12 cellular contexts compared by ENCODE assay signal in the genomic region with DNA sequence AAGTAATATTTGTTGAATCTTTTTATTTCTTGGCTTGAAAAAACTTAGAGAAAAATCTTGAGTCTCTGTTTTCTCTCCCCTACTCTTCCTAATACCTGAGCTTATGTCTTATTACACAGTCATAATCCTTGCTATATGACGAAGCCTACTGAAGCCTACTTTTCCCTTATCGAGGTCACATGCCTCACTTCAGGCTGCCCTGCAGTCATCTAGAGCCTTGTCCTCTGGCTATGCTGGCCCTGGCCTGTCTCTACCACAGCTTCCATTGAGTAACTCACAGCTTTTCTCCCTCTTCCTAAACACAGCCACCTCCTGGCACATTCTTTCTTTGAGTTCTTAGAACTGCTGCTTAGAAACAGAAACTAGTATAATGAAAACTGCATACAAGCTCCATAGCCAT.
"Had no signal": no experiment of that assay in that cellular context is flagged by ENCODE, and none has a peak within 500 bp of the region (broad histone marks: within the 10 kb centered on the region; RNA-seq: fewer than 3 reads in every experiment).

No MANE protein-coding gene starts in this region.

- H3K9me3 ChIP-seq: psoas muscle, testis had no signal

- DNase-seq: activated CD4-positive, CD25-positive, alpha-beta regulatory T cell treated with anti-CD3 and anti-CD28 coated beads, Interleukin-2, amount 50 U/mL, for 72 hours; activated naive CD4-positive, alpha-beta T cell treated with anti-CD3 and anti-CD28 coated beads for 36 hours; activated naive CD8-positive, alpha-beta T cell treated with anti-CD3 and anti-CD28 coated beads, Interleukin-2, amount 50 U/mL, for 24 hours; dermis blood vessel endothelial cell; effector memory CD8-positive, alpha-beta T cell; left ventricle myocardium superior; psoas muscle; stimulated activated CD4-positive, alpha-beta T cell treated with anti-CD3 and anti-CD28 coated beads, Interleukin-1b, Interleukin-23, amount 100 ng/mL, for 48 hours; stomach; testis had no signal

- H3K4me3 ChIP-seq: psoas muscle, stomach, testis had no signal

- H3K27me3 ChIP-seq: stomach, testis had no signal

- H3K27ac ChIP-seq: epithelial cell of prostate, psoas muscle, stomach, testis had no signal

- H3K4me1 ChIP-seq: psoas muscle, stomach, testis had no signal

- ATAC-seq: activated naive CD8-positive, alpha-beta T cell treated with anti-CD3 and anti-CD28 coated beads, Interleukin-2, amount 50 U/mL, for 24 hours; effector memory CD8-positive, alpha-beta T cell; left ventricle myocardium superior; psoas muscle; sciatic nerve had no signal

- H3K36me3 ChIP-seq: stomach had no signal
